Comparison of ENCODE assay signal across 1 cellular context in genomic region chr17:37405955-37406634, GRCh38.
TF ChIP-seq lines count a peak whose summit lies in the region.

No MANE protein-coding gene starts in this region.

TF ChIP-seq in H1, 55 proteins besides CTCF, POLR2A, EP300 and RAD21:
- TF ChIP-seq ASH2L (IDR thresholded peaks at IDR 0.05; ENCODE audit: low read length): peak; percentile 65
- no peak for TF ChIP-seq NANOG (IDR thresholded peaks at IDR 0.05; ENCODE audit: insufficient read depth, low read depth, low read length, poor library complexity, severe bottlenecking)
